ENCODE assay signal across 8 cellular contexts in genomic region chr17:72208832-72209231, GRCh38.
"Had no signal": no experiment of that assay in that cellular context is flagged by ENCODE, and none has a peak within 500 bp of the region (broad histone marks: within the 10 kb centered on the region; RNA-seq: fewer than 3 reads in every experiment).

No MANE protein-coding gene starts in this region.

- H3K4me3 ChIP-seq: GM12878 had no signal

- ATAC-seq: GM12878 had no signal

- DNase-seq: GDM1, GF-D8 had no signal

- FAIRE-seq: G401.6, GM12878, GM12891, GM12892, GM18507, GM19239 had no signal
